ENCODE assay signal across 10 cellular contexts in the genomic region with DNA sequence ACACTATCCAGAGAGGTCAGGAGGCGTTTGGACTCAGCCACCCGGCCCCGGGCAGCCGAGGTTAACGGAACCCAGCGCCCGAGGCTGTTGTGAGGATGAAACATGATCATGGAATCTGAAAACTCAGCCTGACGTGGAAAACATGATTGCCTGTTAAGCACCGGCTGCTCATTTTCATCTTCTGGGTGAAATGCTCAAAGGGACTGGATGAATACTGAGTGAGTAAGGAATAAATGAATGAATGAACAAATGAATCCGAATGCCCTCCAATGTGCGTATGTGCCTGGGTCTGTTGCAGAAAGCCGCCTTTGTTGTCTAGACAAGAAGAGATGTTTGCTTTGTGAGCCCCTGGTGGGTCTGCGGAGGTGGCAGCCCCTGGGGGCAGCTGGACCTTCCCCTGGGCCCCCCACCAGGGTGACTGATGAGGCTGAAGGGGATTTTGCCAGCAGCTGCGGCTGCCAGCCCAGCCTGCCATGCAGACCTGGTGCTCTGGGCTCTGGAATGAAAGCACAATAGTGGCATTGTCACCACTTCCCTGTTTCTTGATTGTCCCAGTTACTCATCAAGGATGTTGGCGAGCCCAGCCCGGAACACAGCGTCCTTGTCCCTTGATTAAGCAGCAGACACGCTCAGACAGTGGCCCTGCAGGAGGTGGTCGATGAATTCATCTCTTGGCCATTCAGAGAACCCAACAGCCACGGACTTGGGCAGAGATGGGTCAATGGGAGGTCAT.
A peak's percentile ranks its signal among the peaks of the same experiment; 100 is the strongest.
DNase-seq lines count a peak whose midpoint lies in the region; ATAC-seq, FAIRE-seq and TF ChIP-seq lines count a peak whose summit lies in the region.
"Had no signal": no experiment of that assay in that cellular context is flagged by ENCODE, and none has a peak within 500 bp of the region (broad histone marks: within the 10 kb centered on the region; RNA-seq: fewer than 3 reads in every experiment).

No MANE protein-coding gene starts in this region.

- FAIRE-seq in GM12892 (lab: Jason Lieb, UNC) = no peak

- no peaks in the 10 kb centered on the region for H3K27me3 Mint-ChIP-seq in endodermal cell (ENCODE audit: insufficient read depth)

- no peak overlapping the region for H3K9ac ChIP-seq in endodermal cell (ENCODE audit: extremely low read depth, low read length, poor library complexity, severe bottlenecking)

- no peaks in the 10 kb centered on the region for H3K9me3 Mint-ChIP-seq in endodermal cell

- H3K4me1 Mint-ChIP-seq in endodermal cell = no peaks in the 10 kb centered on the region

- no peak overlapping the region for H3K27ac Mint-ChIP-seq in endodermal cell

- 71 to 89% methylated on average over 12 to 20 of the region's 20 CpGs for WGBS in endodermal cell (ENCODE audit: insufficient coverage in 1 of 2, insufficient read length in 1 of 2), 2 experiments

- intact Hi-C loops in mucosa of descending colon (cut with DNase I, micrococcal nuclease) = no loop called here

- no peaks in the 10 kb centered on the region for H3K27me3 ChIP-seq in endodermal cell (ENCODE audit: control insufficient read depth, insufficient read depth, low read length, poor library complexity, severe bottlenecking)

- peak overlapping the region; percentile 67 for H3K27ac ChIP-seq in endodermal cell (ENCODE audit: low read depth, low read length)

- no peaks in the 10 kb centered on the region for H3K36me3 ChIP-seq in endodermal cell (ENCODE audit: control insufficient read depth, insufficient read depth, low read length)
- H3K36me3 ChIP-seq in mucosa of descending colon (ENCODE audit: low read depth) = no peaks in the 10 kb centered on the region

- peak; percentile 97 for ATAC-seq in mucosa of descending colon
- ATAC-seq in HG03432 (IDR thresholded peaks at IDR 0.05; ENCODE audit: unreplicated experiment) = no peak
- ATAC-seq in GM18517 (IDR thresholded peaks at IDR 0.05; ENCODE audit: unreplicated experiment) = no peak
- no peak for ATAC-seq in GM19463 (IDR thresholded peaks at IDR 0.05; ENCODE audit: unreplicated experiment)

- H3K4me3 ChIP-seq in endodermal cell (ENCODE audit: low read length) (no peak overlapping the region), mucosa of descending colon (no peak overlapping the region)

- no peak for TF ChIP-seq CTCF in endodermal cell (conservative IDR thresholded peaks at IDR 0.05)
- no peak for TF ChIP-seq CTCF in mucosa of descending colon (IDR thresholded peaks at IDR 0.05)

- no peak for TF ChIP-seq POLR2A in GM12892 (IDR thresholded peaks at IDR 0.05; ENCODE audit: low read depth, low read length)

- peaks cover 6% of the 10 kb centered on the region for H3K9me3 ChIP-seq in endodermal cell (ENCODE audit: control insufficient read depth, low read length)
- no peaks in the 10 kb centered on the region for H3K9me3 ChIP-seq in mucosa of descending colon

- no peak overlapping the region for H3K4me3 Mint-ChIP-seq in endodermal cell

- no peaks in the 10 kb centered on the region for H3K4me1 ChIP-seq in endodermal cell (ENCODE audit: control insufficient read depth, insufficient read depth, low read length)
- peaks cover 5% of the 10 kb centered on the region for H3K4me1 ChIP-seq in mucosa of descending colon (ENCODE audit: low read depth)

- DNase-seq in AG08395 (ENCODE audit: low spot score) (peak; percentile 77), NCI-H460 (ENCODE audit: extremely low read depth, low read depth) (peak; percentile 33), endodermal cell (peak; percentile 15), mucosa of descending colon (peak; percentile 72 to 86 (median 77)), GM12892 (ENCODE audit: insufficient read length) (no peak)
- DNase-seq: KBM-7, T-helper 9 cell had no signal

- H3K36me3 Mint-ChIP-seq in endodermal cell (ENCODE audit: low read depth) = no peaks in the 10 kb centered on the region
